ENCODE assay signal across 10 cellular contexts in genomic region chr1:207883104-207883651, GRCh38. TPM values are rescaled to one million over a fixed set of nuclear protein-coding genes. Genes with fewer than 3 reads are reported as not detected.
A peak's percentile ranks its signal among the peaks of the same experiment; 100 is the strongest.
DNase-seq lines count a peak whose midpoint lies in the region; ATAC-seq and TF ChIP-seq lines count a peak whose summit lies in the region.
"Had no signal": no experiment of that assay in that cellular context is flagged by ENCODE, and none has a peak within 500 bp of the region (broad histone marks: within the 10 kb centered on the region; RNA-seq: fewer than 3 reads in every experiment).

No MANE protein-coding gene starts in this region.

- H3K4me2 ChIP-seq in MM.1S (ENCODE audit: low read depth, low read length), result peak overlapping the region; percentile 91

- no peaks in the 10 kb centered on the region for H3K27me3 ChIP-seq in MM.1S (replicated peaks; ENCODE audit: insufficient read depth, low read length)
- no peaks in the 10 kb centered on the region for H3K27me3 ChIP-seq in SJCRH30
- H3K27me3 ChIP-seq: foreskin keratinocyte had no signal

- H3K4me1 ChIP-seq in MM.1S (ENCODE audit: low read length) (peaks cover 30% of the 10 kb centered on the region), SJCRH30 (peaks cover 6% of the 10 kb centered on the region)
- H3K4me1 ChIP-seq: foreskin keratinocyte had no signal

- intact Hi-C loops in left cardiac atrium (cut with DNase I), result loop anchor here in 1 of 2 donors (10.0 kb wide), 2 partner anchors 112 to 212 kb away; no protein-coding TSS in a partner anchor

- DNase-seq in MM.1S (peak; percentile 74), naive B cell (peak; percentile 9), NCI-H1092 (lab: John Stamatoyannopoulos, UW) (no peak), NOMO-1 treated with DMSO at 0.1 percent for 48 hours (lab: John Stamatoyannopoulos, UW; ENCODE audit: unreplicated experiment) (no peak), SJCRH30 (no peak), left cardiac atrium (no peak)
- DNase-seq: foreskin keratinocyte, NCI-H2171 treated with DMSO at 0.1 percent for 48 hours had no signal

- peaks cover 29 to 38% (median 31%) of the 10 kb centered on the region in 3 donors for H3K4me1 Mint-ChIP-seq in naive B cell

- H3K4me3 ChIP-seq in MM.1S (ENCODE audit: low read length) (peak overlapping the region; percentile 63), SJCRH30 (no peak overlapping the region)

- TF ChIP-seq CTCF in MM.1S (IDR thresholded peaks at IDR 0.05; ENCODE audit: low read length), result no peak

- H3K9me3 ChIP-seq in MM.1S (replicated peaks; ENCODE audit: insufficient read depth, low read length), result no peaks in the 10 kb centered on the region
- no peaks in the 10 kb centered on the region for H3K9me3 ChIP-seq in SJCRH30 (replicated peaks)

- H3K9me3 Mint-ChIP-seq in naive B cell, result no peaks in the 10 kb centered on the region

- no peaks in the 10 kb centered on the region for H4K20me1 ChIP-seq in MM.1S (ENCODE audit: insufficient read depth, low read length)

- peak overlapping the region; percentile 93 for H2AFZ ChIP-seq in MM.1S (ENCODE audit: low read length)

- H3K36me3 Mint-ChIP-seq in naive B cell, result no peaks in the 10 kb centered on the region

- peaks cover 15% of the 10 kb centered on the region for H3F3A ChIP-seq in MM.1S (ENCODE audit: insufficient read depth, low read length)

- H3K27ac ChIP-seq in MM.1S (ENCODE audit: low read length) (peak overlapping the region; percentile 57; the same call in 1 of the 2 replicates), SJCRH30 (no peak overlapping the region)
- H3K27ac ChIP-seq: foreskin keratinocyte had no signal

- no peaks in the 10 kb centered on the region for H3K9me2 ChIP-seq in MM.1S (replicated peaks; ENCODE audit: insufficient read depth, low read length)

- H3K36me3 ChIP-seq in MM.1S (replicated peaks; ENCODE audit: insufficient read depth, low read length) (no peaks in the 10 kb centered on the region), SJCRH30 (no peaks in the 10 kb centered on the region)

- H3K27me3 Mint-ChIP-seq in naive B cell, result peaks cover 5 to 16% (median 12%) of the 10 kb centered on the region in 3 donors

- peak; percentile 70 for ATAC-seq in GM18511 (IDR thresholded peaks at IDR 0.05; ENCODE audit: unreplicated experiment)
- peak; percentile 68 for ATAC-seq in GM21619 (IDR thresholded peaks at IDR 0.05; ENCODE audit: unreplicated experiment)
- peak; percentile 58 to 62 for ATAC-seq in naive B cell (ENCODE audit: low read depth in 2 of 2)
- ATAC-seq in left cardiac atrium, result no peak
- ATAC-seq: foreskin keratinocyte had no signal

- peak overlapping the region; percentile 8 to 82 (median 64) for H3K27ac Mint-ChIP-seq in naive B cell

- no peaks in the 10 kb centered on the region for H3K79me2 ChIP-seq in MM.1S (ENCODE audit: low read length)

- peak overlapping the region; percentile 75 to 94 (median 84) for H3K4me3 Mint-ChIP-seq in naive B cell

- peak overlapping the region; percentile 39 for H3K9ac ChIP-seq in MM.1S (ENCODE audit: low read length)

RNA-seq across cellular contexts. Expression of gene CD34, which starts 27.7 kb away (rescaled TPM):
- not detected for polyA plus RNA-seq in naive B cell (ENCODE audit: low read depth in 6 of 6)
- total RNA-seq in SJCRH30 (2014; rRNA removed; shearing (Covaris generic)), result 0.36 and 0.43 TPM in 2 replicates
- 100 to 1,000 TPM; 101 to 115 TPM for total RNA-seq in left cardiac atrium

Comparison
In these comparisons a context has a peak if more than half of its experiments do, and no peak if none do; other contexts are left out.
1. ATAC-seq: peak in GM18511 (single experiment), GM21619 (single experiment) and naive B cell (2 of 2); none in left cardiac atrium (0 of 2).
2. DNase-seq: peak in MM.1S (single experiment) and naive B cell (single experiment); none in NCI-H1092 (single experiment), NOMO-1 treated with DMSO at 0.1 percent for 48 hours (single experiment), SJCRH30 (0 of 2) and left cardiac atrium (single experiment).
3. RNA of gene CD34, which starts 27.7 kb away (total RNA-seq): 101 to 115 TPM in left cardiac atrium; 0.36 to 0.43 TPM in SJCRH30; every median in the first group is over 10 times any median in the second.